ENCODE assay signal across 9 cellular contexts in genomic region chr14:95460647-95461478, GRCh38. TPM values are rescaled to one million over a fixed set of nuclear protein-coding genes. Genes with fewer than 3 reads are reported as not detected.
DNase-seq lines count a peak whose midpoint lies in the region; FAIRE-seq and TF ChIP-seq lines count a peak whose summit lies in the region.
"Had no signal": no experiment of that assay in that cellular context is flagged by ENCODE, and none has a peak within 500 bp of the region (broad histone marks: within the 10 kb centered on the region; RNA-seq: fewer than 3 reads in every experiment).

No MANE protein-coding gene starts in this region.

- no peaks in the 10 kb centered on the region for H3K27me3 ChIP-seq in BLaER1
- H3K27me3 ChIP-seq in HUES64 (ENCODE audit: insufficient read depth, low read length), result peaks cover 12% of the 10 kb centered on the region; the same call in 1 of the 2 replicates
- H3K27me3 ChIP-seq: ascending aorta had no signal

- FAIRE-seq in GM12892 (lab: Jason Lieb, UNC), result no peak

- peak; percentile 63 for DNase-seq in amniotic epithelial cell (ENCODE audit: low read depth)
- DNase-seq in kidney tubule cell (ENCODE audit: low spot score), result peak; percentile 92
- DNase-seq in GM12892 (ENCODE audit: insufficient read length), result no peak
- no peak for DNase-seq in SW 1271 (lab: John Stamatoyannopoulos, UW)
- DNase-seq in NCI-H1048 (lab: John Stamatoyannopoulos, UW), result no peak
- DNase-seq in NOMO-1 treated with DMSO at 0.1 percent for 48 hours (lab: John Stamatoyannopoulos, UW; ENCODE audit: unreplicated experiment), result no peak

- WGBS in HUES64, result 6% methylated on average over 29 of the region's 29 CpGs

- no peaks in the 10 kb centered on the region; the same call in 1 of the 2 replicates for H4K20me1 ChIP-seq in BLaER1

- H3K27ac ChIP-seq in BLaER1 (peak overlapping the region; percentile 98), HUES64 (ENCODE audit: low read depth, low read length) (no peak overlapping the region; the same call in 1 of the 2 replicates)
- H3K27ac ChIP-seq: ascending aorta had no signal

- peaks cover 76% of the 10 kb centered on the region for H3K36me3 ChIP-seq in BLaER1
- no peaks in the 10 kb centered on the region for H3K36me3 ChIP-seq in HUES64 (ENCODE audit: insufficient read depth, low read length)

- H3K4me2 ChIP-seq in BLaER1, result peak overlapping the region; percentile 97

- H3K9ac ChIP-seq in BLaER1 (peak overlapping the region; percentile 32; the same call in 1 of the 2 replicates), HUES64 (ENCODE audit: low read depth, low read length) (no peak overlapping the region)

- H3K4me3 ChIP-seq in BLaER1 (no peak overlapping the region), HUES64 (ENCODE audit: low read length) (peak overlapping the region; percentile 34)
- H3K4me3 ChIP-seq: ascending aorta had no signal

- H3K4me1 ChIP-seq in BLaER1 (peaks cover 100% of the 10 kb centered on the region), HUES64 (ENCODE audit: insufficient read depth, low read length) (peaks cover 13% of the 10 kb centered on the region; the same call in 1 of the 2 replicates)

- H3K9me3 ChIP-seq in BLaER1 (no peaks in the 10 kb centered on the region), HUES64 (ENCODE audit: insufficient read depth, low read depth, low read length) (no peaks in the 10 kb centered on the region)
- H3K9me3 ChIP-seq: ascending aorta had no signal

- no peak for TF ChIP-seq POLR2A in GM12892 (IDR thresholded peaks at IDR 0.05; ENCODE audit: low read depth, low read length)

RNA-seq across cellular contexts. Expression of gene SYNE3, which starts 55.6 kb away (rescaled TPM):
- polyA plus RNA-seq in HUES64 (2013, experiment 1 of 2), result 0.10 TPM
- polyA plus RNA-seq in HUES64 (2013, experiment 2 of 2), result 0.13 TPM
- polyA plus RNA-seq in GM12892 (2012; ENCODE audit: missing spikeins), result 7.7 TPM

Comparison
In these comparisons a context has a peak if more than half of its experiments do, and no peak if none do; other contexts are left out.
1. DNase-seq: peak in amniotic epithelial cell (single experiment) and kidney tubule cell (single experiment); none in GM12892 (single experiment), SW 1271 (0 of 2), NCI-H1048 (single experiment) and NOMO-1 treated with DMSO at 0.1 percent for 48 hours (single experiment).